Comparison of ENCODE assay signal across 36 cellular contexts in genomic region chr3:160815280-160815679, GRCh38.
"Had no signal": no experiment of that assay in that cellular context is flagged by ENCODE, and none has a peak within 500 bp of the region (broad histone marks: within the 10 kb centered on the region; RNA-seq: fewer than 3 reads in every experiment).

No MANE protein-coding gene starts in this region.

- H3K27me3 Mint-ChIP-seq: activated naive CD4-positive, alpha-beta T cell treated with anti-CD3 and anti-CD28 coated beads, Interleukin-2, amount 50 U/mL, for 24 hours; activated naive CD8-positive, alpha-beta T cell; activated naive CD8-positive, alpha-beta T cell treated with anti-CD3 and anti-CD28 coated beads, Interleukin-2, amount 10 ng/mL, durations not matched to agents 7 days and 5 days; activated naive CD8-positive, alpha-beta T cell treated with anti-CD3 and anti-CD28 coated beads, Interleukin-2, amount 50 U/mL, for 24 hours; activated T-cell treated with anti-CD3 and anti-CD28 coated beads, Interleukin-2, amount 50 U/mL, for 24 hours; brain; central memory CD8-positive, alpha-beta T cell had no signal

- H3K27ac ChIP-seq: adrenal gland, ascending aorta, body of pancreas, brain microvascular endothelial cell, breast epithelium, cardiac muscle cell had no signal

- H3K4me1 Mint-ChIP-seq: activated naive CD4-positive, alpha-beta T cell treated with anti-CD3 and anti-CD28 coated beads, Interleukin-2, amount 10 ng/mL, durations not matched to agents 7 days and 5 days; activated naive CD4-positive, alpha-beta T cell treated with anti-CD3 and anti-CD28 coated beads, Interleukin-2, amount 50 U/mL, for 24 hours; activated naive CD8-positive, alpha-beta T cell treated with anti-CD3 and anti-CD28 coated beads for 36 hours; activated naive CD8-positive, alpha-beta T cell treated with anti-CD3 and anti-CD28 coated beads, Interleukin-2, amount 10 ng/mL, durations not matched to agents 7 days and 5 days; activated naive CD8-positive, alpha-beta T cell treated with anti-CD3 and anti-CD28 coated beads, Interleukin-2, amount 50 U/mL, for 24 hours; activated T-helper 17 cell treated with anti-CD3 and anti-CD28 coated beads, Interleukin-2, amount 50 U/mL, for 72 hours had no signal

- H3K9me3 Mint-ChIP-seq: activated naive CD4-positive, alpha-beta T cell treated with anti-CD3 and anti-CD28 coated beads for 36 hours; activated naive CD4-positive, alpha-beta T cell treated with anti-CD3 and anti-CD28 coated beads, Interleukin-2, amount 10 ng/mL, durations not matched to agents 7 days and 5 days; activated naive CD4-positive, alpha-beta T cell treated with anti-CD3 and anti-CD28 coated beads, Interleukin-2, amount 50 U/mL, for 24 hours; activated naive CD8-positive, alpha-beta T cell treated with anti-CD3 and anti-CD28 coated beads for 36 hours; activated naive CD8-positive, alpha-beta T cell treated with anti-CD3 and anti-CD28 coated beads, Interleukin-2, amount 10 ng/mL, durations not matched to agents 7 days and 5 days; activated naive CD8-positive, alpha-beta T cell treated with anti-CD3 and anti-CD28 coated beads, Interleukin-2, amount 50 U/mL, for 24 hours; activated T-cell treated with anti-CD3 and anti-CD28 coated beads, Interleukin-2, amount 50 U/mL, for 24 hours; activated T-cell treated with anti-CD3 and anti-CD28 coated beads, Interleukin-2, amount 50 U/mL, for 4 hours; activated T-helper 1 cell treated with anti-CD3 and anti-CD28 coated beads, Interleukin-12 subunit alpha, Interleukin-12 subunit beta, Interleukin-2, Interleukin-4 antibody, amounts not matched to agents 30 ng/mL and 10 ng/mL and 1 ng/mL, durations not matched to agents 14 hours and 24 hours and 36 hours; activated T-helper 17 cell treated with anti-CD3 and anti-CD28 coated beads, Interleukin-2, amount 50 U/mL, for 72 hours; activated T-helper 2 cell treated with anti-CD3 and anti-CD28 coated beads, Interferon-gamma antibody, Interleukin-2, Interleukin-4, amounts not matched to agents 10 μg/mL and 5 μg/mL and 100 μg/mL, durations not matched to agents 14 hours and 24 hours and 36 hours; brain; central memory CD8-positive, alpha-beta T cell had no signal

- H3K27ac Mint-ChIP-seq: activated naive CD4-positive, alpha-beta T cell treated with anti-CD3 and anti-CD28 coated beads for 36 hours; activated naive CD4-positive, alpha-beta T cell treated with anti-CD3 and anti-CD28 coated beads, Interleukin-2, amount 10 ng/mL, durations not matched to agents 7 days and 5 days; activated naive CD4-positive, alpha-beta T cell treated with anti-CD3 and anti-CD28 coated beads, Interleukin-2, amount 50 U/mL, for 24 hours; activated naive CD8-positive, alpha-beta T cell; activated naive CD8-positive, alpha-beta T cell treated with anti-CD3 and anti-CD28 coated beads for 36 hours; activated naive CD8-positive, alpha-beta T cell treated with anti-CD3 and anti-CD28 coated beads, Interleukin-2, amount 10 ng/mL, durations not matched to agents 7 days and 5 days; activated naive CD8-positive, alpha-beta T cell treated with anti-CD3 and anti-CD28 coated beads, Interleukin-2, amount 50 U/mL, for 24 hours; activated T-cell treated with anti-CD3 and anti-CD28 coated beads, Interleukin-2, amount 50 U/mL, for 24 hours; activated T-helper 1 cell treated with anti-CD3 and anti-CD28 coated beads, Interleukin-12 subunit alpha, Interleukin-12 subunit beta, Interleukin-2, Interleukin-4 antibody, amounts not matched to agents 30 ng/mL and 10 ng/mL and 1 ng/mL, durations not matched to agents 14 hours and 24 hours and 36 hours; activated T-helper 17 cell treated with anti-CD3 and anti-CD28 coated beads, Interleukin-2, amount 50 U/mL, for 72 hours; activated T-helper 2 cell treated with anti-CD3 and anti-CD28 coated beads, Interferon-gamma antibody, Interleukin-2, Interleukin-4, amounts not matched to agents 10 μg/mL and 5 μg/mL and 100 μg/mL, durations not matched to agents 14 hours and 24 hours and 36 hours; brain had no signal

- H3K27me3 ChIP-seq: adrenal gland, ascending aorta, body of pancreas, brain microvascular endothelial cell, breast epithelium, cardiac muscle cell had no signal

- H3K36me3 ChIP-seq: adrenal gland, ascending aorta, brain microvascular endothelial cell, breast epithelium, cardiac muscle cell had no signal

- ATAC-seq: activated naive CD8-positive, alpha-beta T cell treated with anti-CD3 and anti-CD28 coated beads, Interleukin-2, amount 50 U/mL, for 24 hours; activated T-cell treated with anti-CD3 and anti-CD28 coated beads, Interleukin-2, amount 50 U/mL, for 4 hours; activated T-helper 17 cell treated with anti-CD3 and anti-CD28 coated beads, Interleukin-2, amount 50 U/mL, for 72 hours; body of pancreas had no signal

- H3K36me3 Mint-ChIP-seq: activated naive CD4-positive, alpha-beta T cell treated with anti-CD3 and anti-CD28 coated beads, Interleukin-2, amount 10 ng/mL, durations not matched to agents 7 days and 5 days; activated naive CD4-positive, alpha-beta T cell treated with anti-CD3 and anti-CD28 coated beads, Interleukin-2, amount 50 U/mL, for 24 hours; activated naive CD8-positive, alpha-beta T cell; activated naive CD8-positive, alpha-beta T cell treated with anti-CD3 and anti-CD28 coated beads for 36 hours; activated naive CD8-positive, alpha-beta T cell treated with anti-CD3 and anti-CD28 coated beads, Interleukin-2, amount 10 ng/mL, durations not matched to agents 7 days and 5 days; brain had no signal

- DNase-seq: activated effector memory CD4-positive, alpha-beta T cell treated with anti-CD3 and anti-CD28 coated beads, Interleukin-2, amount 50 U/mL, for 16 hours; activated effector memory CD4-positive, alpha-beta T cell treated with Interleukin-2 at 50 U/mL for 16 hours; activated gamma-delta T cell; activated gamma-delta T cell treated with Interleukin-2 at 50 U/mL for 16 hours; activated naive CD4-positive, alpha-beta T cell; activated naive CD4-positive, alpha-beta T cell treated with anti-CD3 and anti-CD28 coated beads for 36 hours; activated naive CD4-positive, alpha-beta T cell treated with anti-CD3 and anti-CD28 coated beads, Interleukin-2, amount 10 ng/mL, durations not matched to agents 7 days and 5 days; activated naive CD4-positive, alpha-beta T cell treated with anti-CD3 and anti-CD28 coated beads, Interleukin-2, amount 50 U/mL, for 16 hours; activated naive CD4-positive, alpha-beta T cell treated with Interleukin-2 at 50 U/mL for 16 hours; activated naive CD8-positive, alpha-beta T cell treated with anti-CD3 and anti-CD28 coated beads for 36 hours; activated naive CD8-positive, alpha-beta T cell treated with anti-CD3 and anti-CD28 coated beads, Interleukin-2, amount 10 ng/mL, durations not matched to agents 7 days and 5 days; activated naive CD8-positive, alpha-beta T cell treated with anti-CD3 and anti-CD28 coated beads, Interleukin-2, amount 50 U/mL, for 24 hours; activated T-cell treated with anti-CD3 and anti-CD28 coated beads, Interleukin-2, amount 50 U/mL, for 1 hour; activated T-cell treated with anti-CD3 and anti-CD28 coated beads, Interleukin-2, amount 50 U/mL, for 24 hours; activated T-cell treated with anti-CD3 and anti-CD28 coated beads, Interleukin-2, amount 50 U/mL, for 4 hours; activated T-cell treated with anti-CD3 and anti-CD28 coated beads, Interleukin-2, amount 50 U/mL, for 48 hours; adrenal gland; amniotic stem cell; amygdala; anterior cingulate cortex; aorta; body of pancreas; brain microvascular endothelial cell; caudate nucleus; central memory CD4-positive, alpha-beta T cell; cerebellar nuclear complex had no signal

- H3K4me3 ChIP-seq: adrenal gland, ascending aorta, body of pancreas, breast epithelium, cardiac muscle cell had no signal

- H3K4me3 Mint-ChIP-seq: activated naive CD4-positive, alpha-beta T cell treated with anti-CD3 and anti-CD28 coated beads for 36 hours; activated naive CD4-positive, alpha-beta T cell treated with anti-CD3 and anti-CD28 coated beads, Interleukin-2, amount 10 ng/mL, durations not matched to agents 7 days and 5 days; activated naive CD4-positive, alpha-beta T cell treated with anti-CD3 and anti-CD28 coated beads, Interleukin-2, amount 50 U/mL, for 24 hours; activated naive CD8-positive, alpha-beta T cell; activated naive CD8-positive, alpha-beta T cell treated with anti-CD3 and anti-CD28 coated beads for 36 hours; activated naive CD8-positive, alpha-beta T cell treated with anti-CD3 and anti-CD28 coated beads, Interleukin-2, amount 10 ng/mL, durations not matched to agents 7 days and 5 days; activated naive CD8-positive, alpha-beta T cell treated with anti-CD3 and anti-CD28 coated beads, Interleukin-2, amount 50 U/mL, for 24 hours; activated T-cell treated with anti-CD3 and anti-CD28 coated beads, Interleukin-2, amount 50 U/mL, for 24 hours; activated T-cell treated with anti-CD3 and anti-CD28 coated beads, Interleukin-2, amount 50 U/mL, for 4 hours; activated T-helper 1 cell treated with anti-CD3 and anti-CD28 coated beads, Interleukin-12 subunit alpha, Interleukin-12 subunit beta, Interleukin-2, Interleukin-4 antibody, amounts not matched to agents 30 ng/mL and 10 ng/mL and 1 ng/mL, durations not matched to agents 14 hours and 24 hours and 36 hours; activated T-helper 17 cell treated with anti-CD3 and anti-CD28 coated beads, Interleukin-2, amount 50 U/mL, for 72 hours; brain; central memory CD8-positive, alpha-beta T cell had no signal
